Comparison of ENCODE assay signal across 17 cellular contexts in the genomic region with DNA sequence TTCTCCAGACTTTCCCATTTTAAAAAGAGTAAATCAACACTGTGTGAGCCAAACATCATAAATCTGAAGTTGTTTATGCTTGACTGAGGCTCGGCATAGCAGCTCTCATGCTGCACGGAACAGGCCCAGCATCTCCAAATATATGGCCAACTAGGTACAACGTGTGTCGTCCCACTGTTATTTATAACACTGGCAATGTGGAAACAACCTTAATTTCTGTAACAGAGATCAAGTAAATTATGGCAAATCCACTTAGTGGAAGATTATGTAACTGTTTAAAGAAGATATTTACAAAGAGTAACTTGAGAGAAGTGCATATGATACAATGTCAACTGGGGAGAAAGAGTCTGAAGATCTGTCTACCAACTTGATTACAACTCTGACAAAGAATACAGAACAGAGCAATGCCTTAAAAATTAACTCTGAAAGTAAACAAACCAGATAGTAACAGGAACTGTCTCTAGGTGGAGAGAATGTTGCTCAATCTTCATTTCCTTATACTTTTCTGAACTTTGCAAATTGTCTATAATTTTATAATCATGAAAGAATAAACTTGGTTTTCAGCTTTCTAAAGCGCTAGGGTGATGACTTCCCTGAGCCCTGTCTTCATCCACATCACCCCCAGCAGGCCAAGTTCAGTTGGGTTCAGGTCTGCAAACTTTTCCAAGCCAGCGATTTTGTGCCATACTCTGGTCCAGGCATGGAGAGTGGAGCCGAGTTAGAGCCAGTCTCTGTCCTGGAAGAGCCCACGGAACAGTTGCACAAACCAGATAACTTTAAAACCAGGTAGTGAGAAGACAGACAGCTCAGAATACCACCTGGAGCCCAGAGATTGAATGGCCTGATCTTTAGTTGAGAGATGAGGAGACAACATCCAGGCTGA. TPM values are rescaled to one million over a fixed set of nuclear protein-coding genes. Genes with fewer than 3 reads are reported as not detected.
"Had no signal": no experiment of that assay in that cellular context is flagged by ENCODE, and none has a peak within 500 bp of the region (broad histone marks: within the 10 kb centered on the region; RNA-seq: fewer than 3 reads in every experiment).

No MANE protein-coding gene starts in this region.

- H3K9me3 Mint-ChIP-seq: activated B cell treated with CpG ODN at 0.5 μM for 24 hours; activated CD4-positive, alpha-beta T cell treated with anti-CD3 and anti-CD28 coated beads, Interleukin-2, amount 10 ng/mL, durations not matched to agents 24 days and 14 days; neural progenitor cell had no signal

- H3K4me1 ChIP-seq: breast epithelium, esophagus muscularis mucosa, foreskin keratinocyte, left ventricle myocardium inferior, neural progenitor cell had no signal

- H3K27me3 Mint-ChIP-seq: activated naive CD8-positive, alpha-beta T cell had no signal

- H3K9me3 ChIP-seq: breast epithelium, esophagus muscularis mucosa, left ventricle myocardium inferior, ovary, SK-N-SH, upper lobe of left lung had no signal

- FAIRE-seq: small intestine had no signal

- H3K27ac ChIP-seq: breast epithelium, dorsolateral prefrontal cortex, esophagus muscularis mucosa, foreskin keratinocyte, left ventricle myocardium inferior, neural progenitor cell, ovary, upper lobe of left lung had no signal

- H3K36me3 Mint-ChIP-seq: activated naive CD8-positive, alpha-beta T cell; neural progenitor cell had no signal

- H3K9ac ChIP-seq: neural progenitor cell, SK-N-SH had no signal

- H2AFZ ChIP-seq: neural progenitor cell had no signal

- H3K4me2 ChIP-seq: neural progenitor cell, SK-N-SH had no signal

- H3K27me3 ChIP-seq: breast epithelium, dorsolateral prefrontal cortex, esophagus muscularis mucosa, neural progenitor cell, ovary, upper lobe of left lung had no signal

- H3K27ac Mint-ChIP-seq: activated B cell treated with CpG ODN at 0.5 μM for 24 hours; activated CD4-positive, alpha-beta T cell treated with anti-CD3 and anti-CD28 coated beads, Interleukin-2, amount 10 ng/mL, durations not matched to agents 24 days and 14 days; activated naive CD8-positive, alpha-beta T cell had no signal

- H3K4me3 ChIP-seq: breast epithelium, dorsolateral prefrontal cortex, esophagus muscularis mucosa, left ventricle myocardium inferior, neural progenitor cell, ovary, upper lobe of left lung had no signal

- DNase-seq: activated B cell treated with CpG ODN at 0.5 μM for 24 hours; activated CD4-positive, alpha-beta T cell treated with anti-CD3 and anti-CD28 coated beads, Interleukin-2, amount 10 ng/mL, durations not matched to agents 24 days and 14 days; activated T-cell treated with anti-CD3 and anti-CD28 coated beads, Interleukin-2, amount 50 U/mL, for 1 hour; aorta; dorsolateral prefrontal cortex; foreskin keratinocyte; left ventricle myocardium inferior; ovary; retina; SK-N-SH; small intestine; upper lobe of left lung had no signal

- H3K36me3 ChIP-seq: breast epithelium, esophagus muscularis mucosa, left ventricle myocardium inferior, neural progenitor cell, ovary, upper lobe of left lung had no signal

- H3K4me1 Mint-ChIP-seq: activated B cell treated with CpG ODN at 0.5 μM for 24 hours; activated CD4-positive, alpha-beta T cell treated with anti-CD3 and anti-CD28 coated beads, Interleukin-2, amount 10 ng/mL, durations not matched to agents 24 days and 14 days had no signal

- H3K4me3 Mint-ChIP-seq: activated B cell treated with CpG ODN at 0.5 μM for 24 hours; activated CD4-positive, alpha-beta T cell treated with anti-CD3 and anti-CD28 coated beads, Interleukin-2, amount 10 ng/mL, durations not matched to agents 24 days and 14 days; activated naive CD8-positive, alpha-beta T cell; neural progenitor cell had no signal

RNA-seq across cellular contexts. Expression of gene BDKRB2, which starts 44.4 kb away (rescaled TPM):
- total RNA-seq: activated B cell treated with CpG ODN at 0.5 μM for 24 hours; activated CD4-positive, alpha-beta T cell treated with anti-CD3 and anti-CD28 coated beads, Interleukin-2, amount 10 ng/mL, durations not matched to agents 24 days and 14 days; T-helper 1 cell treated with Interleukin-12 subunit alpha and Interleukin-12 subunit beta and Interleukin-4 antibody, amounts not matched to agents 30 ng/mL and 1 ng/mL, for 36 hours had no signal
- polyA plus RNA-seq: aorta had no signal
